In the genomic region with DNA sequence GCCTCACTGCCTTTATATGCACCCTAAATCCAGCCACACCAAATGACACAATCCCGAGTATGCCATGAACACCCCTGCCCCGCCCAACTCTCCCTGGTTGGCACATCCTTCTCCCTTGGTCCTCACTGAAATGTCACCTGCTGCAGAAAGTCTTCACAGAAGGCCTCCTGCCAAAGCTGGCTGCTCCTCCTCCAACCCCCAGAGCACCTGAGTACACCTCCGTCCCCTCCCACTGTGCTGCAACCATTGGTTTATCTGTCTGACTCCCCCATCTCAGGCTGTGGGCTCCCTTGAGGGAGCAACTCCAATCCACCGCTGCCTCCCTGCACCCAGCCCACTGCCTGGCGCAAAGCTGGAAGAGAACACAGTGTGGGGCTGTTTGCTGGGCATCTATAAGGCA, we compare ENCODE assay signal across 11 cellular contexts. TPM values are rescaled to one million over a fixed set of nuclear protein-coding genes. Genes with fewer than 3 reads are reported as not detected.
DNase-seq lines count a peak whose midpoint lies in the region; ATAC-seq and TF ChIP-seq lines count a peak whose summit lies in the region.
"Had no signal": no experiment of that assay in that cellular context is flagged by ENCODE, and none has a peak within 500 bp of the region (broad histone marks: within the 10 kb centered on the region; RNA-seq: fewer than 3 reads in every experiment).

No MANE protein-coding gene starts in this region.

- H3K4me3 ChIP-seq in GM23338, result no peak overlapping the region

- H3K4me1 ChIP-seq in GM23338 (ENCODE audit: insufficient read depth), result peaks cover 43% of the 10 kb centered on the region

- peak overlapping the region; percentile 74 for H3K27ac Mint-ChIP-seq in GM23338
- peak overlapping the region; percentile 56 for H3K27ac Mint-ChIP-seq in activated CD4-positive, alpha-beta memory T cell treated with anti-CD3 and anti-CD28 coated beads, Interleukin-2, amount 10 ng/mL, durations not matched to agents 7 days and 5 days
- peak overlapping the region; percentile 82 to 94 (median 93) for H3K27ac Mint-ChIP-seq in nephron

- no peak overlapping the region for H3K27ac ChIP-seq in GM23338 (ENCODE audit: low read depth)

- H3K9me3 Mint-ChIP-seq in GM23338 (no peaks in the 10 kb centered on the region), nephron (no peaks in the 10 kb centered on the region)
- H3K9me3 Mint-ChIP-seq in activated CD4-positive, alpha-beta memory T cell treated with anti-CD3 and anti-CD28 coated beads, Interleukin-2, amount 10 ng/mL, durations not matched to agents 7 days and 5 days, result no peaks in the 10 kb centered on the region
- H3K9me3 Mint-ChIP-seq: central memory CD8-positive, alpha-beta T cell had no signal

- H3K27me3 Mint-ChIP-seq in GM23338 (ENCODE audit: insufficient read depth, low read depth, poor library complexity) (peaks cover 4% of the 10 kb centered on the region), nephron (ENCODE audit: low read depth) (no peaks in the 10 kb centered on the region)
- no peaks in the 10 kb centered on the region for H3K27me3 Mint-ChIP-seq in activated CD4-positive, alpha-beta memory T cell treated with anti-CD3 and anti-CD28 coated beads, Interleukin-2, amount 10 ng/mL, durations not matched to agents 7 days and 5 days
- H3K27me3 Mint-ChIP-seq: central memory CD8-positive, alpha-beta T cell had no signal

- 0 out of 3 replicates have a peak, but pooled peaks cover 4% of the 10 kb centered on the region for H3K36me3 Mint-ChIP-seq in GM23338 (ENCODE audit: low read depth)
- peaks cover 33% of the 10 kb centered on the region for H3K36me3 Mint-ChIP-seq in activated CD4-positive, alpha-beta memory T cell treated with anti-CD3 and anti-CD28 coated beads, Interleukin-2, amount 10 ng/mL, durations not matched to agents 7 days and 5 days (ENCODE audit: low read depth)
- peaks cover 6% of the 10 kb centered on the region for H3K36me3 Mint-ChIP-seq in nephron (ENCODE audit: low read depth)

- H4K20me1 ChIP-seq in GM23338 (replicated peaks; ENCODE audit: insufficient read depth), result peaks cover 11% of the 10 kb centered on the region; the same call in 1 of the 2 replicates

- H3K79me2 ChIP-seq in GM23338 (replicated peaks; ENCODE audit: insufficient read depth), result peaks cover 67% of the 10 kb centered on the region

- H3K27me3 ChIP-seq in GM23338 (ENCODE audit: insufficient read depth), result no peaks in the 10 kb centered on the region

- ATAC-seq in GM23338, result peak; percentile 4
- ATAC-seq in GM18519 (IDR thresholded peaks at IDR 0.05; ENCODE audit: low FRiP score, unreplicated experiment), result no peak
- ATAC-seq in HG02884 (IDR thresholded peaks at IDR 0.05; ENCODE audit: unreplicated experiment), result no peak

- DNase-seq in DMS53 (lab: John Stamatoyannopoulos, UW), result peak; percentile 51
- no peak for DNase-seq in DMS53 treated with DMSO at 0.1 percent for 48 hours (lab: John Stamatoyannopoulos, UW; ENCODE audit: unreplicated experiment)
- peak; percentile 28 for DNase-seq in GM23338 (ENCODE audit: low spot score)
- DNase-seq in activated CD4-positive, alpha-beta memory T cell treated with anti-CD3 and anti-CD28 coated beads, Interleukin-2, amount 10 ng/mL, durations not matched to agents 7 days and 5 days, result no peak
- DNase-seq in NCI-H187 treated with DMSO at 0.1 percent for 48 hours (lab: John Stamatoyannopoulos, UW), result no peak
- DNase-seq: NCI-H524 treated with DMSO at 0.1 percent for 48 hours, SIG-M5 had no signal

- H3K4me1 Mint-ChIP-seq in GM23338 (peaks cover 53% of the 10 kb centered on the region), nephron (peaks cover 69% of the 10 kb centered on the region)
- peaks cover 74% of the 10 kb centered on the region for H3K4me1 Mint-ChIP-seq in activated CD4-positive, alpha-beta memory T cell treated with anti-CD3 and anti-CD28 coated beads, Interleukin-2, amount 10 ng/mL, durations not matched to agents 7 days and 5 days

- no peaks in the 10 kb centered on the region for H3K9me2 ChIP-seq in GM23338 (ENCODE audit: insufficient read depth)

- H3F3A ChIP-seq in GM23338 (replicated peaks; ENCODE audit: low read depth), result peaks cover 11% of the 10 kb centered on the region

- no peak for TF ChIP-seq CTCF in GM23338 (conservative IDR thresholded peaks at IDR 0.05; ENCODE audit: low read depth in 2 of 2)
- TF ChIP-seq CTCF in nephron (IDR thresholded peaks at IDR 0.05; ENCODE audit: unreplicated experiment in 3 of 3), result no peak

- no peaks in the 10 kb centered on the region; the same call in 1 of the 2 replicates for H3K36me3 ChIP-seq in GM23338 (ENCODE audit: insufficient read depth)

- H3K4me2 ChIP-seq in GM23338, result 0 out of 2 replicates have a peak overlapping the region, but pooled peaks have one; percentile 16

- POLR2A ChIA-PET in activated CD4-positive, alpha-beta memory T cell treated with anti-CD3 and anti-CD28 coated beads, Interleukin-2, amount 10 ng/mL, durations not matched to agents 7 days and 5 days (lab: Charles Lee), result interaction anchor here (1.0 to 5.8 kb wide), 7 partner anchors 10 to 46 kb away, joined by 3 to 57 read pairs (median 5); a partner anchor contains a TSS

- no peak overlapping the region for H2AFZ ChIP-seq in GM23338

- CTCF ChIA-PET in activated CD4-positive, alpha-beta memory T cell treated with anti-CD3 and anti-CD28 coated beads, Interleukin-2, amount 10 ng/mL, durations not matched to agents 7 days and 5 days (lab: Charles Lee), result interaction anchor here (0.6 to 4.7 kb wide), 17 partner anchors 9 to 220 kb away, joined by 3 to 66 read pairs (median 5); a partner anchor contains a TSS

- H3K4me3 Mint-ChIP-seq in GM23338, result no peak overlapping the region; the same call in 2 of the 3 replicates
- H3K4me3 Mint-ChIP-seq in activated CD4-positive, alpha-beta memory T cell treated with anti-CD3 and anti-CD28 coated beads, Interleukin-2, amount 10 ng/mL, durations not matched to agents 7 days and 5 days, result no peak overlapping the region
- no peak overlapping the region for H3K4me3 Mint-ChIP-seq in nephron
- H3K4me3 Mint-ChIP-seq: central memory CD8-positive, alpha-beta T cell had no signal

TF ChIP-seq in GM23338, 12 proteins besides CTCF, POLR2A, EP300 and RAD21:
- TF ChIP-seq JUNB (IDR thresholded peaks at IDR 0.05; ENCODE audit: unreplicated experiment) (no peak), POLR2AphosphoS5 (IDR thresholded peaks at IDR 0.05; ENCODE audit: low read depth) (no peak), EZH2 (IDR thresholded peaks at IDR 0.05; ENCODE audit: low read depth, unreplicated experiment) (no peak)
- TF ChIP-seq, protein P1, sequence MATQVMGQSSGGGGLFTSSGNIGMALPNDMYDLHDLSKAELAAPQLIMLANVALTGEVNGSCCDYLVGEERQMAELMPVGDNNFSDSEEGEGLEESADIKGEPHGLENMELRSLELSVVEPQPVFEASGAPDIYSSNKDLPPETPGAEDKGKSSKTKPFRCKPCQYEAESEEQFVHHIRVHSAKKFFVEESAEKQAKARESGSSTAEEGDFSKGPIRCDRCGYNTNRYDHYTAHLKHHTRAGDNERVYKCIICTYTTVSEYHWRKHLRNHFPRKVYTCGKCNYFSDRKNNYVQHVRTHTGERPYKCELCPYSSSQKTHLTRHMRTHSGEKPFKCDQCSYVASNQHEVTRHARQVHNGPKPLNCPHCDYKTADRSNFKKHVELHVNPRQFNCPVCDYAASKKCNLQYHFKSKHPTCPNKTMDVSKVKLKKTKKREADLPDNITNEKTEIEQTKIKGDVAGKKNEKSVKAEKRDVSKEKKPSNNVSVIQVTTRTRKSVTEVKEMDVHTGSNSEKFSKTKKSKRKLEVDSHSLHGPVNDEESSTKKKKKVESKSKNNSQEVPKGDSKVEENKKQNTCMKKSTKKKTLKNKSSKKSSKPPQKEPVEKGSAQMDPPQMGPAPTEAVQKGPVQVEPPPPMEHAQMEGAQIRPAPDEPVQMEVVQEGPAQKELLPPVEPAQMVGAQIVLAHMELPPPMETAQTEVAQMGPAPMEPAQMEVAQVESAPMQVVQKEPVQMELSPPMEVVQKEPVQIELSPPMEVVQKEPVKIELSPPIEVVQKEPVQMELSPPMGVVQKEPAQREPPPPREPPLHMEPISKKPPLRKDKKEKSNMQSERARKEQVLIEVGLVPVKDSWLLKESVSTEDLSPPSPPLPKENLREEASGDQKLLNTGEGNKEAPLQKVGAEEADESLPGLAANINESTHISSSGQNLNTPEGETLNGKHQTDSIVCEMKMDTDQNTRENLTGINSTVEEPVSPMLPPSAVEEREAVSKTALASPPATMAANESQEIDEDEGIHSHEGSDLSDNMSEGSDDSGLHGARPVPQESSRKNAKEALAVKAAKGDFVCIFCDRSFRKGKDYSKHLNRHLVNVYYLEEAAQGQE (IDR thresholded peaks at IDR 0.05; ENCODE audit: unreplicated experiment), result no peak

RNA-seq across cellular contexts. Expression of a gene that starts 16.3 kb away (rescaled TPM):
- 20.0 and 20.2 TPM in 2 replicates for total RNA-seq in GM23338 (2014; rRNA removed; shearing (Covaris generic))
- 8.1 and 8.5 TPM in 2 replicates for polyA plus RNA-seq in GM23338 (2016; fragmentation: Nextera tagmentation; extraction: Ambion mirVana)
- total RNA-seq in activated CD4-positive, alpha-beta memory T cell treated with anti-CD3 and anti-CD28 coated beads, Interleukin-2, amount 10 ng/mL, durations not matched to agents 7 days and 5 days, result 10 to 100 TPM; 75.2 to 76.8 TPM

RNA-seq across cellular contexts. Expression of a gene that starts 28.2 kb away (rescaled TPM):
- total RNA-seq in GM23338 (2014; rRNA removed; shearing (Covaris generic)), result 27.5 and 28.6 TPM in 2 replicates
- polyA plus RNA-seq in GM23338 (2016; fragmentation: Nextera tagmentation; extraction: Ambion mirVana), result 96.2 and 98.9 TPM in 2 replicates
- 10 to 100 TPM; 41.4 TPM for total RNA-seq in activated CD4-positive, alpha-beta memory T cell treated with anti-CD3 and anti-CD28 coated beads, Interleukin-2, amount 10 ng/mL, durations not matched to agents 7 days and 5 days

RNA-seq across cellular contexts. Expression of a gene that starts 46.0 kb away (rescaled TPM):
- total RNA-seq in GM23338 (2014; rRNA removed; shearing (Covaris generic)), result 27.1 and 27.3 TPM in 2 replicates
- polyA plus RNA-seq in GM23338 (2016; fragmentation: Nextera tagmentation; extraction: Ambion mirVana), result 9.2 and 11.5 TPM in 2 replicates
- 10 to 100 TPM; 25.5 to 28.7 TPM for total RNA-seq in activated CD4-positive, alpha-beta memory T cell treated with anti-CD3 and anti-CD28 coated beads, Interleukin-2, amount 10 ng/mL, durations not matched to agents 7 days and 5 days

Comparison
In these comparisons a context has a peak if more than half of its experiments do, and no peak if none do; other contexts are left out.
1. DNase-seq: peak in DMS53 (single experiment) and GM23338 (single experiment); none in DMS53 treated with DMSO at 0.1 percent for 48 hours (single experiment), activated CD4-positive, alpha-beta memory T cell treated with anti-CD3 and anti-CD28 coated beads, Interleukin-2, amount 10 ng/mL, durations not matched to agents 7 days and 5 days (single experiment) and NCI-H187 treated with DMSO at 0.1 percent for 48 hours (single experiment).
2. Peak in every context shown above with its lines, with median percentiles within 50 percentile points of each other: H3K27ac Mint-ChIP-seq.